In genomic region chr15:79881668-79882067, GRCh38 we compare ENCODE assay signal across 23 cellular contexts.
"Had no signal": no experiment of that assay in that cellular context is flagged by ENCODE, and none has a peak within 500 bp of the region (broad histone marks: within the 10 kb centered on the region; RNA-seq: fewer than 3 reads in every experiment).

No MANE protein-coding gene starts in this region.

- H3K4me1 Mint-ChIP-seq: activated CD4-positive, alpha-beta memory T cell treated with anti-CD3 and anti-CD28 coated beads, Interleukin-2, amount 10 ng/mL, durations not matched to agents 7 days and 5 days; activated CD8-positive, alpha-beta memory T cell treated with anti-CD3 and anti-CD28 coated beads, Interleukin-2, amount 10 ng/mL, durations not matched to agents 7 days and 5 days had no signal

- H3K27me3 Mint-ChIP-seq: activated CD4-positive, alpha-beta memory T cell treated with anti-CD3 and anti-CD28 coated beads, Interleukin-2, amount 10 ng/mL, durations not matched to agents 7 days and 5 days; activated CD4-positive, alpha-beta T cell treated with anti-CD3 and anti-CD28 coated beads, Interleukin-2, amount 10 ng/mL, durations not matched to agents 24 days and 14 days; activated CD8-positive, alpha-beta memory T cell treated with anti-CD3 and anti-CD28 coated beads, Interleukin-2, amount 10 ng/mL, durations not matched to agents 7 days and 5 days; activated naive CD8-positive, alpha-beta T cell treated with anti-CD3 and anti-CD28 coated beads for 36 hours; central memory CD8-positive, alpha-beta T cell; naive thymus-derived CD8-positive, alpha-beta T cell had no signal

- H3K27me3 ChIP-seq: breast epithelium, hepatocyte, left lung, upper lobe of left lung had no signal

- H3K4me1 ChIP-seq: breast epithelium, prostate gland, upper lobe of left lung had no signal

- H3K4me3 Mint-ChIP-seq: activated CD4-positive, alpha-beta memory T cell treated with anti-CD3 and anti-CD28 coated beads, Interleukin-2, amount 10 ng/mL, durations not matched to agents 7 days and 5 days; activated CD4-positive, alpha-beta T cell treated with anti-CD3 and anti-CD28 coated beads, Interleukin-2, amount 10 ng/mL, durations not matched to agents 24 days and 14 days; activated CD8-positive, alpha-beta memory T cell treated with anti-CD3 and anti-CD28 coated beads, Interleukin-2, amount 10 ng/mL, durations not matched to agents 7 days and 5 days; activated naive CD8-positive, alpha-beta T cell treated with anti-CD3 and anti-CD28 coated beads for 36 hours; central memory CD8-positive, alpha-beta T cell; immature natural killer cell had no signal

- H3K36me3 ChIP-seq: prostate gland had no signal

- H3K27ac Mint-ChIP-seq: activated CD4-positive, alpha-beta memory T cell treated with anti-CD3 and anti-CD28 coated beads, Interleukin-2, amount 10 ng/mL, durations not matched to agents 7 days and 5 days; activated CD4-positive, alpha-beta T cell treated with anti-CD3 and anti-CD28 coated beads, Interleukin-2, amount 10 ng/mL, durations not matched to agents 24 days and 14 days; activated CD8-positive, alpha-beta memory T cell treated with anti-CD3 and anti-CD28 coated beads, Interleukin-2, amount 10 ng/mL, durations not matched to agents 7 days and 5 days; activated naive CD8-positive, alpha-beta T cell treated with anti-CD3 and anti-CD28 coated beads for 36 hours; immature natural killer cell had no signal

- ATAC-seq: activated CD8-positive, alpha-beta memory T cell treated with anti-CD3 and anti-CD28 coated beads, Interleukin-2, amount 10 ng/mL, durations not matched to agents 7 days and 5 days; left lung; naive thymus-derived CD8-positive, alpha-beta T cell; stimulated activated naive CD8-positive, alpha-beta T cell treated with anti-CD3 and anti-CD28 coated beads, Interleukin-15, Interleukin-2, amounts not matched to agents 100 U/mL and 50 U/mL, for 24 hours had no signal

- H3K9me3 ChIP-seq: prostate gland had no signal

- H3K27ac ChIP-seq: breast epithelium, hepatocyte, left lung, prostate gland, upper lobe of left lung had no signal

- FAIRE-seq: colon, frontal cortex had no signal

- H3K4me3 ChIP-seq: breast epithelium, hepatocyte, left lung, prostate gland, upper lobe of left lung had no signal

- DNase-seq: activated CD4-positive, alpha-beta memory T cell treated with anti-CD3 and anti-CD28 coated beads, Interleukin-2, amount 10 ng/mL, durations not matched to agents 7 days and 5 days; activated CD4-positive, alpha-beta T cell treated with anti-CD3 and anti-CD28 coated beads, Interleukin-2, amount 10 ng/mL, durations not matched to agents 24 days and 14 days; activated CD4-positive, CD25-positive, alpha-beta regulatory T cell; activated CD8-positive, alpha-beta memory T cell treated with anti-CD3 and anti-CD28 coated beads, Interleukin-2, amount 10 ng/mL, durations not matched to agents 7 days and 5 days; activated naive CD4-positive, alpha-beta T cell; activated naive CD8-positive, alpha-beta T cell treated with anti-CD3 and anti-CD28 coated beads for 36 hours; amniotic stem cell; effector memory CD4-positive, alpha-beta T cell; glutamatergic neuron; immature natural killer cell; left lung; naive thymus-derived CD8-positive, alpha-beta T cell; stimulated activated CD4-positive, alpha-beta T cell treated with anti-CD3 and anti-CD28 coated beads, Interleukin-12 subunit alpha, Interleukin-12 subunit beta, amount 100 ng/mL, for 4 hours; stimulated activated CD4-positive, alpha-beta T cell treated with anti-CD3 and anti-CD28 coated beads, Interleukin-4, amount 100 ng/mL, for 4 hours; stimulated activated naive CD8-positive, alpha-beta T cell treated with anti-CD3 and anti-CD28 coated beads, Interleukin-15, Interleukin-2, amounts not matched to agents 100 U/mL and 50 U/mL, for 24 hours; T-helper 1 cell; upper lobe of left lung had no signal
